Comparison of ENCODE assay signal across 20 cellular contexts in the genomic region with DNA sequence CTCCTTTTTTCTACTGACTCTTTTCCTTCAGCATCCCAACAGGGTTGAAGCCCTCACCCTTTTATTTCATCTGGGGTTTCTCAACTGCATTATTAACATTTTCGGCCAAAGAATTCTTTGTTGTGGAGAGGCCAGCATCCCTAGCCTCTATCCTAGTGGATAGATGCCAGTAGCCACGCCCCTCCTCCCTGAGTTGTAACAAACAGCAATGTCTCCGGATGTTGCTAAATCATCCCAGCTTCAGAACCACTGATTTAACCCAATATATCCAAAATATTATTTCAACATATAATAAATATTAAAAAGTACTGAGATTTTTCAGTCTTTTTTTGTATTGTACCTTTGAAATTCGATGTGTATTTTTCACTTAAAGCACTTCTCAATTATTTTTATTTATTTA. TPM values are rescaled to one million over a fixed set of nuclear protein-coding genes. Genes with fewer than 3 reads are reported as not detected.
A peak's percentile ranks its signal among the peaks of the same experiment; 100 is the strongest.
DNase-seq lines count a peak whose midpoint lies in the region; ATAC-seq and TF ChIP-seq lines count a peak whose summit lies in the region.
"Had no signal": no experiment of that assay in that cellular context is flagged by ENCODE, and none has a peak within 500 bp of the region (broad histone marks: within the 10 kb centered on the region; RNA-seq: fewer than 3 reads in every experiment).

No MANE protein-coding gene starts in this region.

- H3K36me3 Mint-ChIP-seq in activated T-helper 1 cell treated with anti-CD3 and anti-CD28 coated beads, Interleukin-12 subunit alpha, Interleukin-12 subunit beta, Interleukin-2, Interleukin-4 antibody, amounts not matched to agents 30 ng/mL and 10 ng/mL and 1 ng/mL, durations not matched to agents 14 hours and 24 hours and 36 hours (ENCODE audit: low read depth), result no peaks in the 10 kb centered on the region

- no peak overlapping the region for H3K27ac Mint-ChIP-seq in activated T-helper 1 cell treated with anti-CD3 and anti-CD28 coated beads, Interleukin-12 subunit alpha, Interleukin-12 subunit beta, Interleukin-2, Interleukin-4 antibody, amounts not matched to agents 30 ng/mL and 10 ng/mL and 1 ng/mL, durations not matched to agents 14 hours and 24 hours and 36 hours
- H3K27ac Mint-ChIP-seq: activated CD4-positive, alpha-beta T cell treated with anti-CD3 and anti-CD28 coated beads, Interleukin-2, amount 10 ng/mL, durations not matched to agents 7 days and 5 days had no signal

- H3K9me3 ChIP-seq in trophoblast cell (ENCODE audit: insufficient read depth, low read depth, low read length) (no peaks in the 10 kb centered on the region), upper lobe of right lung (no peaks in the 10 kb centered on the region)
- H3K9me3 ChIP-seq: thyroid gland had no signal

- H3K4me2 ChIP-seq in trophoblast cell (ENCODE audit: low read length), result no peak overlapping the region

- peaks cover 10% of the 10 kb centered on the region for H3K79me2 ChIP-seq in trophoblast cell (ENCODE audit: control insufficient read depth, insufficient read depth, low read length, poor library complexity)

- peaks cover 4% of the 10 kb centered on the region for H3K27me3 Mint-ChIP-seq in activated T-helper 1 cell treated with anti-CD3 and anti-CD28 coated beads, Interleukin-12 subunit alpha, Interleukin-12 subunit beta, Interleukin-2, Interleukin-4 antibody, amounts not matched to agents 30 ng/mL and 10 ng/mL and 1 ng/mL, durations not matched to agents 14 hours and 24 hours and 36 hours (ENCODE audit: insufficient read depth)

- H3K14ac ChIP-seq in trophoblast cell (ENCODE audit: low read length), result no peak overlapping the region

- no peak overlapping the region for H3K18ac ChIP-seq in trophoblast cell (ENCODE audit: low read length)

- H4K8ac ChIP-seq in trophoblast cell (ENCODE audit: low read depth, low read length), result no peak overlapping the region

- TF ChIP-seq CTCF in fibroblast of villous mesenchyme (IDR thresholded peaks at IDR 0.05; ENCODE audit: insufficient read depth, low read depth, low read length) (no peak), upper lobe of right lung (IDR thresholded peaks at IDR 0.05) (no peak)

- H3K27me3 ChIP-seq in trophoblast cell (ENCODE audit: insufficient read depth, low read length) (no peaks in the 10 kb centered on the region), upper lobe of right lung (no peaks in the 10 kb centered on the region)
- H3K27me3 ChIP-seq: thyroid gland had no signal

- H3K4me3 ChIP-seq in fibroblast of villous mesenchyme (ENCODE audit: low read depth, low read length), result no peak overlapping the region
- H3K4me3 ChIP-seq in trophoblast cell (ENCODE audit: low read depth, low read length), result no peak overlapping the region
- H3K4me3 ChIP-seq in upper lobe of right lung, result no peak overlapping the region
- H3K4me3 ChIP-seq: GM12878, thyroid gland had no signal

- H2BK12ac ChIP-seq in trophoblast cell (ENCODE audit: low read length), result no peak overlapping the region

- H3K9me3 Mint-ChIP-seq in activated T-helper 1 cell treated with anti-CD3 and anti-CD28 coated beads, Interleukin-12 subunit alpha, Interleukin-12 subunit beta, Interleukin-2, Interleukin-4 antibody, amounts not matched to agents 30 ng/mL and 10 ng/mL and 1 ng/mL, durations not matched to agents 14 hours and 24 hours and 36 hours, result no peaks in the 10 kb centered on the region
- H3K9me3 Mint-ChIP-seq: activated CD4-positive, alpha-beta T cell treated with anti-CD3 and anti-CD28 coated beads, Interleukin-2, amount 10 ng/mL, durations not matched to agents 7 days and 5 days; T-helper 2 cell treated with Interferon-gamma antibody and Interleukin-4, amounts not matched to agents 5 μg/mL and 100 μg/mL, for 36 hours had no signal

- H2AK5ac ChIP-seq in trophoblast cell (ENCODE audit: low read length), result no peak overlapping the region

- no peak overlapping the region for H3K27ac ChIP-seq in trophoblast cell (ENCODE audit: low read depth, low read length)
- H3K27ac ChIP-seq in upper lobe of right lung, result no peak overlapping the region
- H3K27ac ChIP-seq: thyroid gland had no signal

- H3K4me1 Mint-ChIP-seq in activated T-helper 1 cell treated with anti-CD3 and anti-CD28 coated beads, Interleukin-12 subunit alpha, Interleukin-12 subunit beta, Interleukin-2, Interleukin-4 antibody, amounts not matched to agents 30 ng/mL and 10 ng/mL and 1 ng/mL, durations not matched to agents 14 hours and 24 hours and 36 hours (ENCODE audit: low read depth), result peaks cover 59% of the 10 kb centered on the region

- H3K4me1 ChIP-seq in trophoblast cell (ENCODE audit: control insufficient read depth in 1 of 2, insufficient read depth in 2 of 2, low read length in 2 of 2), result no peaks in the 10 kb centered on the region
- peaks cover 21% of the 10 kb centered on the region for H3K4me1 ChIP-seq in upper lobe of right lung

- no peak overlapping the region for H3K4ac ChIP-seq in trophoblast cell (ENCODE audit: low read depth, low read length)

- H2AFZ ChIP-seq in trophoblast cell (ENCODE audit: insufficient read depth, low read length, poor library complexity), result no peak overlapping the region

- H3K36me3 ChIP-seq in trophoblast cell (ENCODE audit: control insufficient read depth in 1 of 2, insufficient read depth in 2 of 2, low read length in 2 of 2) (no peaks in the 10 kb centered on the region), upper lobe of right lung (no peaks in the 10 kb centered on the region)
- H3K36me3 ChIP-seq: thyroid gland had no signal

- no peak overlapping the region for H3K23ac ChIP-seq in trophoblast cell (ENCODE audit: low read length)

- peak overlapping the region; percentile 14 for H4K91ac ChIP-seq in trophoblast cell (ENCODE audit: low read depth, low read length)

- no peak overlapping the region for H4K12ac ChIP-seq in trophoblast cell (ENCODE audit: low read depth, low read length)

- ATAC-seq in upper lobe of right lung, result no peak
- ATAC-seq: GM12878 had no signal

- DNase-seq in EL (peak; percentile 27), NCI-H748 treated with DMSO at 0.1 percent for 48 hours (lab: John Stamatoyannopoulos, UW) (peak; percentile 0), fibroblast of villous mesenchyme (ENCODE audit: low read depth) (peak; percentile 56), trophoblast cell (peak in 1 of 2 donors; percentile 55), NOMO-1 (lab: John Stamatoyannopoulos, UW; ENCODE audit: unreplicated experiment in 2 of 2) (no peak), DMS153 treated with DMSO at 0.1 percent for 48 hours (lab: John Stamatoyannopoulos, UW; ENCODE audit: unreplicated experiment) (no peak), upper lobe of right lung (no peak)
- no peak for DNase-seq in activated T-helper 1 cell treated with anti-CD3 and anti-CD28 coated beads, Interleukin-12 subunit alpha, Interleukin-12 subunit beta, Interleukin-2, Interleukin-4 antibody, amounts not matched to agents 30 ng/mL and 10 ng/mL and 1 ng/mL, durations not matched to agents 14 hours and 24 hours and 36 hours (ENCODE audit: low spot score)
- DNase-seq: activated CD4-positive, alpha-beta T cell treated with anti-CD3 and anti-CD28 coated beads, Interleukin-2, amount 10 ng/mL, durations not matched to agents 7 days and 5 days; amygdala; C1 segment of cervical spinal cord; dermis blood vessel endothelial cell; DMS79 treated with DMSO at 0.1 percent for 48 hours; foreskin melanocyte; NCI-H1105; NCI-H524; stimulated activated CD4-positive, alpha-beta T cell treated with anti-CD3 and anti-CD28 coated beads, Interleukin-1b, Interleukin-23, amount 100 ng/mL, for 48 hours; thyroid gland had no signal

- peaks cover 9% of the 10 kb centered on the region for H3K79me1 ChIP-seq in trophoblast cell (ENCODE audit: low read length)

- intact Hi-C loops in activated T-helper 1 cell treated with anti-CD3 and anti-CD28 coated beads, Interleukin-12 subunit alpha, Interleukin-12 subunit beta, Interleukin-2, Interleukin-4 antibody, amounts not matched to agents 30 ng/mL and 10 ng/mL and 1 ng/mL, durations not matched to agents 14 hours and 24 hours and 36 hours (cut with micrococcal nuclease), result loop anchor here (5.0 to 10.0 kb wide), 4 partner anchors 52 to 699 kb away; partner anchors contain the start of genes BNIP2, MINDY2 and MYO1E
- intact Hi-C loops in upper lobe of right lung (cut with DNase I), result no loop called here

- WGBS in trophoblast cell (ENCODE audit: extremely low coverage, insufficient coverage, insufficient read length), result no CpG with 5 or more reads among the region's 4 CpGs

- H3K4me3 Mint-ChIP-seq in activated T-helper 1 cell treated with anti-CD3 and anti-CD28 coated beads, Interleukin-12 subunit alpha, Interleukin-12 subunit beta, Interleukin-2, Interleukin-4 antibody, amounts not matched to agents 30 ng/mL and 10 ng/mL and 1 ng/mL, durations not matched to agents 14 hours and 24 hours and 36 hours, result no peak overlapping the region
- H3K4me3 Mint-ChIP-seq: activated CD4-positive, alpha-beta T cell treated with anti-CD3 and anti-CD28 coated beads, Interleukin-2, amount 10 ng/mL, durations not matched to agents 7 days and 5 days had no signal

- no peak overlapping the region for H3K9ac ChIP-seq in trophoblast cell (ENCODE audit: low read length)

- H2BK120ac ChIP-seq in trophoblast cell (ENCODE audit: insufficient read depth, low read length, poor library complexity), result no peak overlapping the region

- no peak overlapping the region for H2BK5ac ChIP-seq in trophoblast cell (ENCODE audit: low read depth, low read length, poor library complexity)

RNA-seq across cellular contexts. Expression of gene RNF111, which starts 2.0 kb away (rescaled TPM):
- total RNA-seq in fibroblast of villous mesenchyme, result 24.5 and 35.0 TPM in 2 replicates
- 29.6 and 33.0 TPM in 2 replicates for polyA plus RNA-seq in trophoblast cell (2013)
- total RNA-seq in activated T-helper 1 cell treated with anti-CD3 and anti-CD28 coated beads, Interleukin-12 subunit alpha, Interleukin-12 subunit beta, Interleukin-2, Interleukin-4 antibody, amounts not matched to agents 30 ng/mL and 10 ng/mL and 1 ng/mL, durations not matched to agents 14 hours and 24 hours and 36 hours, result 35.3 and 38.0 TPM in 2 replicates
- total RNA-seq in upper lobe of right lung, result 35.3 TPM

RNA-seq across cellular contexts. Expression of gene SLTM, which starts 52.0 kb away (rescaled TPM):
- total RNA-seq in fibroblast of villous mesenchyme, result 66.7 and 68.7 TPM in 2 replicates
- polyA plus RNA-seq in trophoblast cell (2013), result 131 and 134 TPM in 2 replicates
- 142 and 143 TPM in 2 replicates for total RNA-seq in activated T-helper 1 cell treated with anti-CD3 and anti-CD28 coated beads, Interleukin-12 subunit alpha, Interleukin-12 subunit beta, Interleukin-2, Interleukin-4 antibody, amounts not matched to agents 30 ng/mL and 10 ng/mL and 1 ng/mL, durations not matched to agents 14 hours and 24 hours and 36 hours
- total RNA-seq in upper lobe of right lung, result 84.0 TPM

Comparison
In these comparisons a context has a peak if more than half of its experiments do, and no peak if none do; other contexts are left out.
1. DNase-seq: peak in EL (single experiment), NCI-H748 treated with DMSO at 0.1 percent for 48 hours (single experiment) and fibroblast of villous mesenchyme (single experiment); none in NOMO-1 (0 of 2), DMS153 treated with DMSO at 0.1 percent for 48 hours (single experiment), activated T-helper 1 cell treated with anti-CD3 and anti-CD28 coated beads, Interleukin-12 subunit alpha, Interleukin-12 subunit beta, Interleukin-2, Interleukin-4 antibody, amounts not matched to agents 30 ng/mL and 10 ng/mL and 1 ng/mL, durations not matched to agents 14 hours and 24 hours and 36 hours (single experiment) and upper lobe of right lung (single experiment).